In the genomic region with DNA sequence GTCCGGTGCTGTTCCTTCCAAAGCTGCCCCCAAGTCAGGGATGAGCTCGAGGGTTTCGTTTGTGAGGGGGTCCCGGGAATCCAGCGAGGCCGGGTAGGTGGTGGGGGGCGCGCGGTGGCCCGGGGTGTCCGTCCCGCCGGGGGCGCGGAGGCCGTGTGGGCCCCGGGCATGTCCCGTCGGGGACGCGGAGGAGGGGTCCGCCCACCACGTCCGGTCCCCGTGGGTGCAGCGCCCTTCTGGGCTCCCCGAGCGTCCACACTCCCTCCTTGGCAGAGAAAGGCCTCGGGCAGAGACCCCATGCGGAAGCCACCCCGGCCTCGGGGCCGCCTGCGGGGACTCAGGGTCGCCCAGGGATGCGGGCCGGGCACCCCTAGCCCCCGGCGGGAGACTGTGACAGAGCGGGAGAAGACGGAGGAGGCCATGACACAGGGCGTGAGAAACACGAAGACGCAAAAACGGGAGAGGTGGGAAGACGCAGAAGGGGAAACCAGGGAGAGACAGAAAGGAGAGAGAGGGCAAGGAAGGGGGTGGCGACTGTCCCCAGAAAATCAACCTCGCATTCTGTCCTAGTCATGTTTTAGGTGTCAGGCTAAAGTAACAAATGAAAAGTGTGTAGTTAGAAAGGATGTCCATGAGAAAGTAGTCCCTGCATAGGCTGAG, we compare ENCODE assay signal across 8 cellular contexts. TPM values are rescaled to one million over a fixed set of nuclear protein-coding genes. Genes with fewer than 3 reads are reported as not detected.
DNase-seq lines count a peak whose midpoint lies in the region; ATAC-seq and TF ChIP-seq lines count a peak whose summit lies in the region.

No MANE protein-coding gene starts in this region.

- ATAC-seq in GM21619 (IDR thresholded peaks at IDR 0.05; ENCODE audit: unreplicated experiment) (peak; percentile 38), body of pancreas (peak; percentile 40)

- DNase-seq in ELF-1 (ENCODE audit: low read depth, low spot score) (peak; percentile 48), T-helper 22 cell (ENCODE audit: low read depth) (peak; percentile 25), body of pancreas (peak; percentile 35 to 52 (median 48)), inferior parietal cortex (ENCODE audit: extremely low spot score) (peak; percentile 51), GF-D8 (lab: John Stamatoyannopoulos, UW) (no peak)
- DNase-seq in stimulated activated CD4-positive, alpha-beta T cell treated with anti-CD3 and anti-CD28 coated beads, Interleukin-12 subunit alpha, Interleukin-12 subunit beta, amount 100 ng/mL, for 24 hours (ENCODE audit: low read depth in 2 of 2): peak; percentile 41 to 63

- 0 to 1% methylated on average over 22 to 42 of the region's 48 CpGs for WGBS in body of pancreas, 2 donors

- peaks cover 16% of the 10 kb centered on the region for H3K4me1 ChIP-seq in KMS-11 (ENCODE audit: low read depth, poor library complexity, severe bottlenecking)
- H3K4me1 ChIP-seq in body of pancreas: peaks cover 13% of the 10 kb centered on the region

- no peaks in the 10 kb centered on the region for H3K9me3 ChIP-seq in body of pancreas

- H2AFZ ChIP-seq in KMS-11 (ENCODE audit: low read depth): peak overlapping the region; percentile 91

- intact Hi-C loops in body of pancreas (cut with DNase I): no loop called here

- H3K9ac ChIP-seq in KMS-11: peak overlapping the region; percentile 81

- no peak for TF ChIP-seq POLR2A in body of pancreas (IDR thresholded peaks at IDR 0.05)

- H3K27ac ChIP-seq in KMS-11 (peak overlapping the region; percentile 68), body of pancreas (peak overlapping the region; percentile 87 to 96 (median 92))

- TF ChIP-seq CTCF in KMS-11 (conservative IDR thresholded peaks at IDR 0.05; ENCODE audit: low read depth, low read length): no peak
- TF ChIP-seq CTCF in body of pancreas (IDR thresholded peaks at IDR 0.05): no peak

- H3K79me2 ChIP-seq in KMS-11 (ENCODE audit: insufficient read depth, low read depth): peaks cover 16% of the 10 kb centered on the region

- H3K27me3 ChIP-seq in KMS-11 (ENCODE audit: insufficient read depth, low read depth) (no peaks in the 10 kb centered on the region), body of pancreas (no peaks in the 10 kb centered on the region)

- no peaks in the 10 kb centered on the region for H4K20me1 ChIP-seq in KMS-11 (ENCODE audit: insufficient read depth)

- H3K36me3 ChIP-seq in KMS-11 (ENCODE audit: insufficient read depth): no peaks in the 10 kb centered on the region
- no peaks in the 10 kb centered on the region for H3K36me3 ChIP-seq in body of pancreas (replicated peaks in 1 of 2; ENCODE audit: insufficient read depth in 1 of 2, low read depth in 2 of 2)

- H3K4me3 ChIP-seq in KMS-11 (IDR thresholded peaks at IDR 0.05; ENCODE audit: insufficient read depth, low read depth, low read length) (no peak overlapping the region), body of pancreas (peak overlapping the region; percentile 50 to 97)

- H3K4me2 ChIP-seq in KMS-11: peak overlapping the region; percentile 84

RNA-seq across cellular contexts. Expression of gene ZNF425, which starts 0.7 kb away (rescaled TPM):
- 1 to 10 TPM in 1 of 2 donors, under 1 TPM in 1; 0.33 to 1.6 TPM for total RNA-seq in body of pancreas

RNA-seq across cellular contexts. Expression of gene ZNF398, which starts 20.5 kb away (rescaled TPM):
- total RNA-seq in body of pancreas: 10 to 100 TPM; 11.2 to 22.4 TPM

RNA-seq across cellular contexts. Expression of gene ZNF786, which starts 36.3 kb away (rescaled TPM):
- 1 to 10 TPM; 1.8 to 5.9 TPM for total RNA-seq in body of pancreas
